In genomic region chr9:109906766-109907382, GRCh38 we compare ENCODE assay signal across 8 cellular contexts.
DNase-seq lines count a peak whose midpoint lies in the region; ATAC-seq, FAIRE-seq and TF ChIP-seq lines count a peak whose summit lies in the region.

No MANE protein-coding gene starts in this region.

- no peaks in the 10 kb centered on the region for H3K36me3 ChIP-seq in endothelial cell of umbilical vein (ENCODE audit: control insufficient read depth in 2 of 2, extremely low read depth in 1 of 2, insufficient read depth in 2 of 2, low read length in 2 of 2)
- H3K36me3 ChIP-seq in thyroid gland: no peaks in the 10 kb centered on the region

- H3K9me3 Mint-ChIP-seq in activated CD4-positive, alpha-beta T cell treated with anti-CD3 and anti-CD28 coated beads, Interleukin-2, amount 10 ng/mL, durations not matched to agents 7 days and 5 days: no peaks in the 10 kb centered on the region

- H3K27me3 Mint-ChIP-seq in activated CD4-positive, alpha-beta T cell treated with anti-CD3 and anti-CD28 coated beads, Interleukin-2, amount 10 ng/mL, durations not matched to agents 7 days and 5 days: no peaks in the 10 kb centered on the region

- H3K36me3 Mint-ChIP-seq in activated CD4-positive, alpha-beta T cell treated with anti-CD3 and anti-CD28 coated beads, Interleukin-2, amount 10 ng/mL, durations not matched to agents 7 days and 5 days (ENCODE audit: low read depth): no peaks in the 10 kb centered on the region

- BruUV-seq in endothelial cell of umbilical vein (replicated peaks; lab: Mats Ljungman, UMichigan): TSS peak; percentile 30

- H3K9me1 ChIP-seq in endothelial cell of umbilical vein (replicated peaks; ENCODE audit: control insufficient read depth, extremely low read depth, insufficient read depth, low read length): no peaks in the 10 kb centered on the region

- H3K4me2 ChIP-seq in endothelial cell of umbilical vein (ENCODE audit: insufficient read depth, low read length): peak overlapping the region; percentile 62

- H3K4me1 ChIP-seq in endothelial cell of umbilical vein (ENCODE audit: control insufficient read depth, extremely low read depth, insufficient read depth, low read length): peaks cover 57% of the 10 kb centered on the region
- H3K4me1 ChIP-seq in thyroid gland: peaks cover 13 to 57% of the 10 kb centered on the region in 2 donors

- no peak for TF ChIP-seq CTCF in endothelial cell of umbilical vein (IDR thresholded peaks at IDR 0.05; ENCODE audit: extremely low read depth in 1 of 2, insufficient read depth in 1 of 2, low read depth in 1 of 2, low read length in 2 of 2)
- no peak for TF ChIP-seq CTCF in thyroid gland (IDR thresholded peaks at IDR 0.05)

- no peaks in the 10 kb centered on the region for H3K79me2 ChIP-seq in endothelial cell of umbilical vein (ENCODE audit: control insufficient read depth, insufficient read depth, low read length)

- H3K27ac ChIP-seq in endothelial cell of umbilical vein (ENCODE audit: insufficient read depth, low read depth, low read length): peak overlapping the region; percentile 100
- H3K27ac ChIP-seq in thyroid gland: peak overlapping the region; percentile 28 to 76 (median 50)

- dilution Hi-C loops in endothelial cell of umbilical vein (cut with MboI; ENCODE audit: extremely low pct_ligation_motif_present, low sequenced_read_pairs): loop anchor here (10.0 to 25.0 kb wide), 2 partner anchors 158 to 255 kb away; no protein-coding TSS in a partner anchor

- peak overlapping the region; percentile 80 for H3K9ac ChIP-seq in endothelial cell of umbilical vein (replicated peaks; ENCODE audit: extremely low read depth, insufficient read depth, low read length)

- H3K4me3 ChIP-seq in endothelial cell of umbilical vein (replicated peaks in 1 of 3; ENCODE audit: insufficient read depth in 1 of 3, low read depth in 1 of 3, low read length in 3 of 3) (no peak overlapping the region), thyroid gland (replicated peaks in 1 of 3) (no peak overlapping the region)

- H3K27me3 ChIP-seq in endothelial cell of umbilical vein (ENCODE audit: control insufficient read depth in 2 of 2, insufficient read depth in 2 of 2, low read length in 2 of 2): no peaks in the 10 kb centered on the region
- no peaks in the 10 kb centered on the region for H3K27me3 ChIP-seq in thyroid gland

- WGBS in thyroid gland, 2 donors: 36% methylated on average over 2 of the region's 2 CpGs

- ATAC-seq in HG03565 (IDR thresholded peaks at IDR 0.05; ENCODE audit: unreplicated experiment) (peak; percentile 22), HG02798 (IDR thresholded peaks at IDR 0.05; ENCODE audit: poor library complexity, unreplicated experiment) (no peak)

- no peak overlapping the region for H2AFZ ChIP-seq in endothelial cell of umbilical vein (ENCODE audit: low read depth, low read length)

- CTCF ChIA-PET in activated CD4-positive, alpha-beta T cell treated with anti-CD3 and anti-CD28 coated beads, Interleukin-2, amount 10 ng/mL, durations not matched to agents 7 days and 5 days (lab: Charles Lee): interaction anchor here (0.9 to 2.3 kb wide), 12 partner anchors 9 to 219 kb away, joined by 3 to 6 read pairs (median 4); no protein-coding TSS in a partner anchor
- CTCF ChIA-PET in endothelial cell of umbilical vein (lab: Charles Lee): interaction anchor here (0.6 to 3.2 kb wide), 33 partner anchors 12 to 311 kb away, joined by 3 to 34 read pairs (median 4); no protein-coding TSS in a partner anchor

- peaks cover 21% of the 10 kb centered on the region for H3K4me1 Mint-ChIP-seq in activated CD4-positive, alpha-beta T cell treated with anti-CD3 and anti-CD28 coated beads, Interleukin-2, amount 10 ng/mL, durations not matched to agents 7 days and 5 days

- POLR2A ChIA-PET in activated CD4-positive, alpha-beta T cell treated with anti-CD3 and anti-CD28 coated beads, Interleukin-2, amount 10 ng/mL, durations not matched to agents 7 days and 5 days (lab: Charles Lee): interaction anchor here (1.4 kb wide), 1 partner anchor 241 kb away, joined by 3 read pairs; no protein-coding TSS in a partner anchor
- POLR2A ChIA-PET in endothelial cell of umbilical vein (lab: Charles Lee): interaction anchor here (0.6 to 1.8 kb wide), 9 partner anchors 80 to 217 kb away, joined by 3 to 8 read pairs (median 4); no protein-coding TSS in a partner anchor

- no peak overlapping the region for H3K4me3 Mint-ChIP-seq in activated CD4-positive, alpha-beta T cell treated with anti-CD3 and anti-CD28 coated beads, Interleukin-2, amount 10 ng/mL, durations not matched to agents 7 days and 5 days

- FAIRE-seq in endothelial cell of umbilical vein (lab: Jason Lieb, UNC): peak; percentile 75

- H3K27ac Mint-ChIP-seq in activated CD4-positive, alpha-beta T cell treated with anti-CD3 and anti-CD28 coated beads, Interleukin-2, amount 10 ng/mL, durations not matched to agents 7 days and 5 days: peak overlapping the region; percentile 3

- no peaks in the 10 kb centered on the region for H3K9me3 ChIP-seq in endothelial cell of umbilical vein (replicated peaks; ENCODE audit: control insufficient read depth, insufficient read depth, low read length)
- H3K9me3 ChIP-seq in thyroid gland: no peaks in the 10 kb centered on the region

- intact Hi-C loops in endothelial cell of umbilical vein (cut with micrococcal nuclease): loop anchor here (1.0 to 2.0 kb wide), 8 partner anchors 63 to 246 kb away; no protein-coding TSS in a partner anchor
- intact Hi-C loops in thyroid gland (cut with DNase I): loop anchor here (5.0 kb wide), 1 partner anchor 145 kb away; no protein-coding TSS in a partner anchor

- DNase-seq in activated CD4-positive, alpha-beta T cell treated with anti-CD3 and anti-CD28 coated beads, Interleukin-2, amount 10 ng/mL, durations not matched to agents 7 days and 5 days: no peak
- DNase-seq in activated CD4-positive, alpha-beta T cell treated with anti-CD3 and anti-CD28 coated beads for 4 hours: no peak
- DNase-seq in endothelial cell of umbilical vein (ENCODE audit: low read depth, low spot score) (peak; percentile 76), thyroid gland (no peak), hepatic stellate cell (ENCODE audit: low spot score) (no peak), NCI-H82 treated with DMSO at 0.1 percent for 48 hours (lab: John Stamatoyannopoulos, UW; ENCODE audit: unreplicated experiment) (no peak)

- H4K20me1 ChIP-seq in endothelial cell of umbilical vein (replicated peaks; ENCODE audit: control insufficient read depth, extremely low read depth, insufficient read depth, low read length): no peaks in the 10 kb centered on the region

- no peak for TF ChIP-seq POLR2A in endothelial cell of umbilical vein (IDR thresholded peaks at IDR 0.05; ENCODE audit: low read depth, low read length)
- TF ChIP-seq POLR2A in thyroid gland (IDR thresholded peaks at IDR 0.05): no peak

TF ChIP-seq in endothelial cell of umbilical vein, 7 proteins besides CTCF, POLR2A, EP300 and RAD21:
- TF ChIP-seq EZH2 (IDR thresholded peaks at IDR 0.05; ENCODE audit: borderline replicate concordance, low read depth, low read length, severe bottlenecking): no peak
